1 cellular context compared by ENCODE assay signal in the genomic region with DNA sequence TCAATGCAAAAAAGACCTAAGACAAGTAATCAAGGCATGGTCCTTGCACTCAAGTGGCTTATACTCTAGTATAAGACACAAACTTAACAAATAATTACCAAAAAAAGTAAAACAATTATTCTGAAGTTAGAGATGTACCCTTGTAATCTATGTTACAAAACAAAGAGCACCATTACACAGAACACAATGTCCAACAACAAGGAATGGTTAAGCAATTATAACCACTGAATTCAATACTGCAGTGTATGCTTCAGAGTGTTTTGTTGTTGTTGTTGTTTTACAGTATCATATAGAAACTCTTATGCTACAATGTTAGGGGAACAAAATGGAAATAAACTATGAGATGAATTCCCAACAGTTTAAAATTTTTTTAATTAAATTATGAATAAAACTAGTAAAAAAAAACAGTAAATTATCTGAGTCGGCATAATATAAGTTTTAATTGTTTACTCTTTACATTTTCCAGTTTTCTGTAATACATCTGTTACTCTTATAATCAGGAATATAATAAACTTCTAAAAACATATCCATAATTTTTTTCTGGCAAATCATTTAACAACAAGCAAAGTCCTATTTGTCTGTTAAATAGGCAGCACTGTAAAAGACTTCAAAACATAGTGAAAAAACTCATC.
TF ChIP-seq lines count a peak whose summit lies in the region.

No MANE protein-coding gene starts in this region.

TF ChIP-seq in IMR-90, 13 proteins besides CTCF, POLR2A, EP300 and RAD21 (continued from another document):
- TF ChIP-seq MAZ (IDR thresholded peaks at IDR 0.05; ENCODE audit: borderline replicate concordance, low read depth, low read length): no peak
